Comparison of ENCODE assay signal across 7 cellular contexts in the genomic region with DNA sequence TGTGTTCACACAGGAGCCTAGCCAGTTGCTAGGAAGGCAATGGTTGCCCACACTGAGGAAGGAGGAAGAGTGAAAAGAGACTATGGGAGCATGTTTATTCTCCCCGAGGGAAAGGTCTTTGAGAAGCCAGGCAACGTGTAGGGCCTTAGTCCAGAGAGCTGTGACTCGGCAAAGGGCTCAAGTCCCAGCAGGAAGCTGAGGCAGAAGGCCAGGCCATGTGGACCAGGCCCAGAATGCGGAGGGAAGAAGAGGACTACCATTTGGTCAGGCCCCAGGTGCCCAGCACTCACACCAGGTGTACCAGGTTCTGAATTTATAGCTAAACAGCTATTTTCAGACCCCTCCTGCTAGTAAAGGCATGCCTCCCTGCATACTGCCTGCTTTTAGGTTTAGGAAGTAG.
A peak's percentile ranks its signal among the peaks of the same experiment; 100 is the strongest.
DNase-seq lines count a peak whose midpoint lies in the region; ATAC-seq lines count a peak whose summit lies in the region.

No MANE protein-coding gene starts in this region.

- no peaks in the 10 kb centered on the region for H3K36me3 Mint-ChIP-seq in central memory CD8-positive, alpha-beta T cell (ENCODE audit: insufficient read depth)

- H3K4me3 Mint-ChIP-seq in central memory CD8-positive, alpha-beta T cell: peak overlapping the region; percentile 68

- ATAC-seq in GM21576 (IDR thresholded peaks at IDR 0.05; ENCODE audit: unreplicated experiment): peak; percentile 14
- no peak for ATAC-seq in central memory CD8-positive, alpha-beta T cell (replicated peaks; ENCODE audit: extremely low read depth, poor library complexity, severe bottlenecking)

- H3K27ac Mint-ChIP-seq in central memory CD8-positive, alpha-beta T cell (ENCODE audit: low read depth): peak overlapping the region; percentile 90

- peaks cover 14% of the 10 kb centered on the region for H3K4me1 Mint-ChIP-seq in central memory CD8-positive, alpha-beta T cell

- peak; percentile 2 for DNase-seq in NAMALWA (ENCODE audit: low spot score)
- DNase-seq in central memory CD8-positive, alpha-beta T cell (ENCODE audit: low spot score in 2 of 2): no peak
- DNase-seq in pons (ENCODE audit: low spot score): peak; percentile 10
- no peak for DNase-seq in CD1c-positive myeloid dendritic cell (ENCODE audit: extremely low spot score)
- no peak for DNase-seq in DMS153 (lab: John Stamatoyannopoulos, UW)
- DNase-seq in cortex of kidney (lab: John Stamatoyannopoulos, UW): no peak

- H3K9me3 Mint-ChIP-seq in central memory CD8-positive, alpha-beta T cell: peaks cover 6% of the 10 kb centered on the region

- no peaks in the 10 kb centered on the region for H3K27me3 Mint-ChIP-seq in central memory CD8-positive, alpha-beta T cell

Comparison
In these comparisons a context has a peak if more than half of its experiments do, and no peak if none do; other contexts are left out.
1. DNase-seq: peak in NAMALWA (single experiment) and pons (single experiment); none in central memory CD8-positive, alpha-beta T cell (0 of 2), CD1c-positive myeloid dendritic cell (single experiment), DMS153 (single experiment) and cortex of kidney (single experiment).